Comparison of ENCODE assay signal across 25 cellular contexts in the genomic region with DNA sequence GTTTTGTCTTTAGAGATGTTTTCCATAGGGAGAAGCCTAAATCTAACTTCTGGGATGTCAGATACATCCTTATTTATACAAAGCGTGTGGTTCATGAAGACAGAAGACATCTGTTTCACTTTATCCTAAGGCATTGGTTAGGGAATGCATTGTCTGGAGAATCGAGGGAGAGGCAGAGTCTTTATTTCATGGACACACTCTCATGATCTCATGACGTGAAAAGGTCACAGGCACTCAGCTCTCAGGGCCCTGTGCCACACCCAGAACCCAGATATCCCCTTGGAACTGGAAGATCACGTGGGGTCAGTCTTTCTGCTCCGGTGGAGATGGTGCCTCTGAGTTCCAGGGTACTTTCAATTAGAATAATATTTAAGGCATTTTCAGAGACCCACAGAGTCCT.
"Had no signal": no experiment of that assay in that cellular context is flagged by ENCODE, and none has a peak within 500 bp of the region (broad histone marks: within the 10 kb centered on the region; RNA-seq: fewer than 3 reads in every experiment).

No MANE protein-coding gene starts in this region.

- H3K4me3 Mint-ChIP-seq: naive B cell; natural killer cell treated with Interleukin-12 subunit alpha and Interleukin-12 subunit beta and Interleukin-15 and Interleukin-18, amount 100 ng/mL, for 72 hours; stimulated activated naive B cell treated with anti-CD40 and anti-IgM and Interleukin-4, amounts not matched to agents 10 μg/mL and 1 μg/mL and 100 μg/mL, for 72 hours; stimulated activated naive CD8-positive, alpha-beta T cell treated with anti-CD3 and anti-CD28 coated beads, Interleukin-15, Interleukin-2, amounts not matched to agents 100 ng/mL and 50 ng/mL, for 24 hours had no signal

- H3K9me3 Mint-ChIP-seq: stimulated activated naive B cell treated with anti-CD40 and anti-IgM and Interleukin-4, amounts not matched to agents 10 μg/mL and 1 μg/mL and 100 μg/mL, for 72 hours had no signal

- H3K27me3 ChIP-seq: gastrocnemius medialis, ovary, spleen, suprapubic skin, transverse colon, upper lobe of right lung, uterus had no signal

- DNase-seq: cerebellar nuclear complex; cortex of kidney; gastrocnemius medialis; head of caudate nucleus; left ventricle myocardium superior; lower lobe of right lung; mucosa of descending colon; naive B cell; nucleus accumbens; ovary; posterior cingulate gyrus; psoas muscle; right cardiac atrium; spleen; stimulated activated CD4-positive, alpha-beta T cell treated with anti-CD3 and anti-CD28 coated beads, Interleukin-2, amount 100 ng/mL, for 48 hours; stimulated activated naive B cell treated with anti-CD40 and anti-IgM and Interleukin-4, amounts not matched to agents 10 μg/mL and 1 μg/mL and 100 μg/mL, for 72 hours; transverse colon; upper lobe of right lung; uterus had no signal

- H3K27ac Mint-ChIP-seq: naive B cell; natural killer cell treated with Interleukin-12 subunit alpha and Interleukin-12 subunit beta and Interleukin-15 and Interleukin-18, amount 100 ng/mL, for 72 hours; stimulated activated naive B cell treated with anti-CD40 and anti-IgM and Interleukin-4, amounts not matched to agents 10 μg/mL and 1 μg/mL and 100 μg/mL, for 72 hours; stimulated activated naive CD8-positive, alpha-beta T cell treated with anti-CD3 and anti-CD28 coated beads, Interleukin-15, Interleukin-2, amounts not matched to agents 100 ng/mL and 50 ng/mL, for 24 hours had no signal

- ATAC-seq: esophagus mucosa; gastrocnemius medialis; left ventricle myocardium superior; lower lobe of right lung; mucosa of descending colon; natural killer cell treated with Interleukin-12 subunit alpha and Interleukin-12 subunit beta and Interleukin-15 and Interleukin-18, amount 100 ng/mL, for 72 hours; psoas muscle; right cardiac atrium; stimulated activated naive B cell treated with anti-CD40 and anti-IgM and Interleukin-4, amounts not matched to agents 10 μg/mL and 1 μg/mL and 100 μg/mL, for 72 hours; upper lobe of right lung had no signal

- H3K36me3 ChIP-seq: gastrocnemius medialis, lower lobe of right lung, ovary, spleen, suprapubic skin, transverse colon, upper lobe of right lung, uterus had no signal

- H3K4me3 ChIP-seq: gastrocnemius medialis, lower lobe of right lung, mucosa of descending colon, ovary, psoas muscle, skin epidermis, spleen, suprapubic skin, transverse colon, upper lobe of right lung, uterus had no signal

- H3K4me1 Mint-ChIP-seq: naive B cell; stimulated activated naive B cell treated with anti-CD40 and anti-IgM and Interleukin-4, amounts not matched to agents 10 μg/mL and 1 μg/mL and 100 μg/mL, for 72 hours had no signal

- H3K9me3 ChIP-seq: gastrocnemius medialis, lower lobe of right lung, mucosa of descending colon, ovary, psoas muscle, suprapubic skin, transverse colon, upper lobe of right lung, uterus had no signal

- H3K27me3 Mint-ChIP-seq: naive B cell; natural killer cell treated with Interleukin-12 subunit alpha and Interleukin-12 subunit beta and Interleukin-15 and Interleukin-18, amount 100 ng/mL, for 72 hours; stimulated activated naive B cell treated with anti-CD40 and anti-IgM and Interleukin-4, amounts not matched to agents 10 μg/mL and 1 μg/mL and 100 μg/mL, for 72 hours; stimulated activated naive CD8-positive, alpha-beta T cell treated with anti-CD3 and anti-CD28 coated beads, Interleukin-15, Interleukin-2, amounts not matched to agents 100 ng/mL and 50 ng/mL, for 24 hours had no signal

- H3K27ac ChIP-seq: epithelial cell of prostate, gastrocnemius medialis, lower lobe of right lung, ovary, psoas muscle, skin epidermis, spleen, suprapubic skin, transverse colon, upper lobe of right lung, uterus had no signal

- H3K36me3 Mint-ChIP-seq: naive B cell; stimulated activated naive B cell treated with anti-CD40 and anti-IgM and Interleukin-4, amounts not matched to agents 10 μg/mL and 1 μg/mL and 100 μg/mL, for 72 hours had no signal

- H3K4me1 ChIP-seq: gastrocnemius medialis, lower lobe of right lung, psoas muscle, spleen, suprapubic skin, transverse colon, upper lobe of right lung, uterus had no signal
